Comparison of ENCODE assay signal across 8 cellular contexts in genomic region chr2:81624825-81625224, GRCh38.
"Had no signal": no experiment of that assay in that cellular context is flagged by ENCODE, and none has a peak within 500 bp of the region (broad histone marks: within the 10 kb centered on the region; RNA-seq: fewer than 3 reads in every experiment).

No MANE protein-coding gene starts in this region.

- FAIRE-seq: G401.6, GM12878, GM12891, GM12892, GM18507, GM19239 had no signal

- DNase-seq: GDM1, GF-D8 had no signal

- ATAC-seq: GM12878 had no signal

- H3K4me3 ChIP-seq: GM12878 had no signal
